ENCODE assay signal across 9 cellular contexts in genomic region chr17:71063559-71063958, GRCh38.
"Had no signal": no experiment of that assay in that cellular context is flagged by ENCODE, and none has a peak within 500 bp of the region (broad histone marks: within the 10 kb centered on the region; RNA-seq: fewer than 3 reads in every experiment).

No MANE protein-coding gene starts in this region.

- H3K27me3 Mint-ChIP-seq: IgD-negative memory B cell had no signal

- FAIRE-seq: H1, HepG2 had no signal

- H3K36me3 Mint-ChIP-seq: IgD-negative memory B cell had no signal

- H3K27ac Mint-ChIP-seq: GM23338, H9, HFFc6, IgD-negative memory B cell had no signal

- DNase-seq: H9, HCEC 1CT, HFFc6, KBM-7 had no signal

- H3K4me1 Mint-ChIP-seq: H9, IgD-negative memory B cell had no signal

- H3K9me3 Mint-ChIP-seq: HFFc6 had no signal

- H3K4me3 ChIP-seq: GM23338 had no signal

- H3K27ac ChIP-seq: HL-60 had no signal

- H3K4me3 Mint-ChIP-seq: GM23338, H9, HFFc6, IgD-negative memory B cell had no signal
